In genomic region chr19:1622541-1622940, GRCh38 we compare ENCODE assay signal across 24 cellular contexts. TPM values are rescaled to one million over a fixed set of nuclear protein-coding genes. Genes with fewer than 3 reads are reported as not detected.
DNase-seq lines count a peak whose midpoint lies in the region; ATAC-seq and TF ChIP-seq lines count a peak whose summit lies in the region.
"Had no signal": no experiment of that assay in that cellular context is flagged by ENCODE, and none has a peak within 500 bp of the region (broad histone marks: within the 10 kb centered on the region; RNA-seq: fewer than 3 reads in every experiment).

No MANE protein-coding gene starts in this region.

- peaks cover 14% of the 10 kb centered on the region for H3K4me1 Mint-ChIP-seq in CD4-positive, alpha-beta T cell (ENCODE audit: low read depth)
- peaks cover 15% of the 10 kb centered on the region for H3K4me1 Mint-ChIP-seq in central memory CD8-positive, alpha-beta T cell
- H3K4me1 Mint-ChIP-seq in Caco-2 (ENCODE audit: low read depth, unreplicated experiment), result no peaks in the 10 kb centered on the region

- H3K4me2 ChIP-seq in HCT116 (ENCODE audit: low read length) (no peak overlapping the region), trophoblast cell (ENCODE audit: low read length) (no peak overlapping the region)
- H3K4me2 ChIP-seq: hepatocyte had no signal

- H4K20me1 ChIP-seq in HCT116 (ENCODE audit: insufficient read depth), result no peaks in the 10 kb centered on the region

- TF ChIP-seq RAD21 in HCT116 (IDR thresholded peaks at IDR 0.05; ENCODE audit: low read depth), result no peak

- CTCF ChIA-PET in CD4-positive, alpha-beta T cell (lab: Charles Lee), result no interaction called here
- CTCF ChIA-PET in HCT116 (lab: Charles Lee), result no interaction called here
- CTCF ChIA-PET in Caco-2 (lab: Charles Lee), result no interaction called here

- no peak overlapping the region for H4K91ac ChIP-seq in trophoblast cell (ENCODE audit: low read depth, low read length)

- no peak overlapping the region for H3K14ac ChIP-seq in trophoblast cell (ENCODE audit: low read length)

- no peaks in the 10 kb centered on the region for H3K27me3 Mint-ChIP-seq in CD4-positive, alpha-beta T cell
- no peaks in the 10 kb centered on the region for H3K27me3 Mint-ChIP-seq in central memory CD8-positive, alpha-beta T cell
- no peaks in the 10 kb centered on the region for H3K27me3 Mint-ChIP-seq in Caco-2 (ENCODE audit: insufficient read depth, unreplicated experiment)
- H3K27me3 Mint-ChIP-seq: naive thymus-derived CD4-positive, alpha-beta T cell had no signal

- H3K4ac ChIP-seq in trophoblast cell (ENCODE audit: low read depth, low read length), result no peak overlapping the region

- H3K79me2 ChIP-seq in HCT116 (ENCODE audit: insufficient read depth, low read length) (peaks cover 7% of the 10 kb centered on the region; the same call in 1 of the 2 replicates), trophoblast cell (ENCODE audit: control insufficient read depth, insufficient read depth, low read length, poor library complexity) (no peaks in the 10 kb centered on the region)
- H3K79me2 ChIP-seq: hepatocyte had no signal

- H3K9me3 ChIP-seq in CD4-positive, alpha-beta T cell (ENCODE audit: control insufficient read depth, low read length), result no peaks in the 10 kb centered on the region
- H3K9me3 ChIP-seq in HCT116 (ENCODE audit: control insufficient read depth in 1 of 2, insufficient read depth in 1 of 2, low read depth in 1 of 2, low read length in 2 of 2) (no peaks in the 10 kb centered on the region), trophoblast cell (ENCODE audit: insufficient read depth, low read depth, low read length) (peaks cover 1% of the 10 kb centered on the region), tibial nerve (no peaks in the 10 kb centered on the region), Caco-2 (no peaks in the 10 kb centered on the region)
- H3K9me3 ChIP-seq: right atrium auricular region had no signal

- no peak overlapping the region for H4K8ac ChIP-seq in trophoblast cell (ENCODE audit: low read depth, low read length)

- H3K4me1 ChIP-seq in HCT116 (ENCODE audit: control insufficient read depth in 1 of 2, insufficient read depth in 2 of 2, low read length in 2 of 2), result peaks cover 0 to 5% of the 10 kb centered on the region in 2 experiments; a peak in 1 of 4 replicates
- H3K4me1 ChIP-seq in trophoblast cell (ENCODE audit: control insufficient read depth in 1 of 2, insufficient read depth in 2 of 2, low read length in 2 of 2), result no peaks in the 10 kb centered on the region
- no peaks in the 10 kb centered on the region for H3K4me1 ChIP-seq in tibial nerve
- H3K4me1 ChIP-seq in Caco-2, result no peaks in the 10 kb centered on the region
- H3K4me1 ChIP-seq: foreskin keratinocyte, right atrium auricular region had no signal

- H3K9me3 Mint-ChIP-seq in CD4-positive, alpha-beta T cell, result no peaks in the 10 kb centered on the region
- H3K9me3 Mint-ChIP-seq in central memory CD8-positive, alpha-beta T cell, result no peaks in the 10 kb centered on the region
- no peaks in the 10 kb centered on the region for H3K9me3 Mint-ChIP-seq in Caco-2 (ENCODE audit: unreplicated experiment)
- H3K9me3 Mint-ChIP-seq: activated T-helper 2 cell treated with anti-CD3 and anti-CD28 coated beads, Interferon-gamma antibody, Interleukin-2, Interleukin-4, amounts not matched to agents 10 μg/mL and 5 μg/mL and 100 μg/mL, durations not matched to agents 14 hours and 24 hours and 36 hours; T-helper 2 cell treated with Interferon-gamma antibody and Interleukin-4, amounts not matched to agents 5 μg/mL and 100 μg/mL, for 36 hours had no signal

- DNase-seq in CD4-positive, alpha-beta T cell, result no peak
- DNase-seq in HCT116 (ENCODE audit: low read depth, low spot score) (no peak), trophoblast cell (no peak), tibial nerve (ENCODE audit: low spot score in 2 of 2) (no peak), hepatic stellate cell (ENCODE audit: low spot score) (no peak), Caco-2 (no peak)
- DNase-seq in central memory CD8-positive, alpha-beta T cell (ENCODE audit: low spot score in 2 of 2), result no peak
- DNase-seq: brain microvascular endothelial cell; effector CD8-positive, alpha-beta T cell; foreskin keratinocyte; GDM1; naive thymus-derived CD4-positive, alpha-beta T cell; NCI-H1092; NCI-H1930; NCI-H226; stimulated activated CD4-positive, alpha-beta T cell treated with anti-CD3 and anti-CD28 coated beads, Interleukin-4, amount 100 ng/mL, for 1 hour; stimulated activated naive CD4-positive, alpha-beta T cell treated with Interleukin-2 at 50 U/mL for 16 hours had no signal

- no peak overlapping the region for H2BK5ac ChIP-seq in trophoblast cell (ENCODE audit: low read depth, low read length, poor library complexity)

- no peaks in the 10 kb centered on the region for H3K9me2 ChIP-seq in HCT116 (ENCODE audit: insufficient read depth)

- H2AFZ ChIP-seq in HCT116 (ENCODE audit: low read depth, low read length, poor library complexity, severe bottlenecking) (no peak overlapping the region), trophoblast cell (ENCODE audit: insufficient read depth, low read length, poor library complexity) (no peak overlapping the region)
- H2AFZ ChIP-seq: hepatocyte had no signal

- TF ChIP-seq CTCF in CD4-positive, alpha-beta T cell (IDR thresholded peaks at IDR 0.05), result no peak
- TF ChIP-seq CTCF in HCT116 (IDR thresholded peaks at IDR 0.05 in 2 of 3, conservative IDR thresholded peaks at IDR 0.05 in 1 of 3; ENCODE audit: borderline replicate concordance in 1 of 3, insufficient read depth in 1 of 3, low read depth in 2 of 3, low read length in 2 of 3), result no peak
- no peak for TF ChIP-seq CTCF in tibial nerve (IDR thresholded peaks at IDR 0.05)
- TF ChIP-seq CTCF in Caco-2 (IDR thresholded peaks at IDR 0.05; ENCODE audit: insufficient read depth in 1 of 2, low read depth in 1 of 2, low read length in 1 of 2, severe bottlenecking in 1 of 2, unreplicated experiment in 1 of 2), result no peak

- no peak for TF ChIP-seq POLR2A in HCT116 (IDR thresholded peaks at IDR 0.05; ENCODE audit: borderline replicate concordance, extremely low read depth, insufficient read depth, insufficient read length)
- no peak for TF ChIP-seq POLR2A in tibial nerve (IDR thresholded peaks at IDR 0.05)

- RAD21 ChIA-PET in HCT116 (lab: Charles Lee; ENCODE audit: low non-redundant PET in 1 of 2, low total read pairs in 2 of 2, uncharacterized antibody in 2 of 2, unreplicated experiment in 2 of 2), result no interaction called here

- intact Hi-C loops in CD4-positive, alpha-beta T cell (cut with DNase I, micrococcal nuclease), result loop anchor here in 1 of 2 experiments (5.0 kb wide), 1 partner anchor 50 kb away; no protein-coding TSS in a partner anchor
- intact Hi-C loops in HCT116 (cut with micrococcal nuclease), result no loop called here
- intact Hi-C loops in Caco-2 (cut with micrococcal nuclease; ENCODE audit: unreplicated experiment), result no loop called here

- H3K27me3 ChIP-seq in CD4-positive, alpha-beta T cell (ENCODE audit: control insufficient read depth, insufficient read depth, low read length), result no peaks in the 10 kb centered on the region
- H3K27me3 ChIP-seq in HCT116 (ENCODE audit: insufficient read depth, low read length) (no peaks in the 10 kb centered on the region), trophoblast cell (ENCODE audit: insufficient read depth, low read length) (no peaks in the 10 kb centered on the region), tibial nerve (no peaks in the 10 kb centered on the region), Caco-2 (replicated peaks; ENCODE audit: control insufficient read depth, insufficient read depth, low read length) (no peaks in the 10 kb centered on the region)
- H3K27me3 ChIP-seq: brain microvascular endothelial cell, foreskin keratinocyte, hepatocyte, right atrium auricular region had no signal

- H3K27ac ChIP-seq in CD4-positive, alpha-beta T cell (ENCODE audit: low read depth, low read length), result no peak overlapping the region
- H3K27ac ChIP-seq in HCT116 (ENCODE audit: low read depth, low read length), result peak overlapping the region; percentile 26; the same call in 1 of the 2 replicates
- H3K27ac ChIP-seq in trophoblast cell (ENCODE audit: low read depth, low read length), result no peak overlapping the region
- H3K27ac ChIP-seq in tibial nerve, result no peak overlapping the region
- H3K27ac ChIP-seq: brain microvascular endothelial cell, foreskin keratinocyte, hepatocyte, right atrium auricular region, RWPE1, SK-N-MC, VCaP had no signal

- H3K18ac ChIP-seq in trophoblast cell (ENCODE audit: low read length), result no peak overlapping the region

- no peaks in the 10 kb centered on the region for H3K79me1 ChIP-seq in trophoblast cell (ENCODE audit: low read length)

- ATAC-seq in CD4-positive, alpha-beta T cell (ENCODE audit: poor library complexity), result no peak
- no peak for ATAC-seq in HCT116
- ATAC-seq in central memory CD8-positive, alpha-beta T cell (replicated peaks; ENCODE audit: extremely low read depth, poor library complexity, severe bottlenecking), result no peak
- ATAC-seq: foreskin keratinocyte; naive thymus-derived CD4-positive, alpha-beta T cell had no signal

- no peak overlapping the region for H2BK12ac ChIP-seq in trophoblast cell (ENCODE audit: low read length)

- POLR2A ChIA-PET in CD4-positive, alpha-beta T cell (lab: Charles Lee), result no interaction called here
- POLR2A ChIA-PET in HCT116 (lab: Charles Lee), result no interaction called here
- POLR2A ChIA-PET in Caco-2 (lab: Charles Lee), result no interaction called here

- peak overlapping the region; percentile 27 for H4K12ac ChIP-seq in trophoblast cell (ENCODE audit: low read depth, low read length)

- no peak for TF ChIP-seq EP300 in tibial nerve (IDR thresholded peaks at IDR 0.05)

- H2AK5ac ChIP-seq in trophoblast cell (ENCODE audit: low read length), result no peak overlapping the region

- BruUV-seq in HCT116 (replicated peaks; lab: Mats Ljungman, UMichigan) (no TSS peak), Caco-2 (replicated peaks; lab: Mats Ljungman, UMichigan) (no TSS peak)

- H2BK120ac ChIP-seq in trophoblast cell (ENCODE audit: insufficient read depth, low read length, poor library complexity), result no peak overlapping the region

- WGBS in trophoblast cell (ENCODE audit: extremely low coverage, insufficient coverage, insufficient read length), result 100% methylated on average over 1 of the region's 5 CpGs
- WGBS in tibial nerve, 2 donors, result 87 to 88% methylated on average over 5 of the region's 5 CpGs

- H3K4me3 ChIP-seq in HCT116 (replicated peaks in 1 of 2; ENCODE audit: low read depth in 1 of 2, low read length in 2 of 2) (no peak overlapping the region), trophoblast cell (ENCODE audit: low read depth, low read length) (no peak overlapping the region), tibial nerve (no peak overlapping the region), Caco-2 (ENCODE audit: low read depth, low read length) (no peak overlapping the region)
- H3K4me3 ChIP-seq: hepatocyte, right atrium auricular region, SK-N-MC had no signal

- H3K36me3 Mint-ChIP-seq in CD4-positive, alpha-beta T cell (ENCODE audit: low read depth), result peaks cover 27% of the 10 kb centered on the region
- peaks cover 17% of the 10 kb centered on the region for H3K36me3 Mint-ChIP-seq in central memory CD8-positive, alpha-beta T cell (ENCODE audit: insufficient read depth)
- H3K36me3 Mint-ChIP-seq in Caco-2 (ENCODE audit: insufficient read depth, unreplicated experiment), result peaks cover 58% of the 10 kb centered on the region

- H3K23ac ChIP-seq in trophoblast cell (ENCODE audit: low read length), result no peak overlapping the region

- H3K36me3 ChIP-seq in HCT116 (ENCODE audit: control insufficient read depth in 1 of 2, insufficient read depth in 2 of 2, low read length in 2 of 2) (peaks cover 14 to 41% of the 10 kb centered on the region in 2 experiments; a peak in 3 of 4 replicates), trophoblast cell (ENCODE audit: control insufficient read depth in 1 of 2, insufficient read depth in 2 of 2, low read length in 2 of 2) (peaks cover 92 to 94% of the 10 kb centered on the region in 2 experiments), tibial nerve (peaks cover 0 to 97% (median 0%) of the 10 kb centered on the region in 3 donors), Caco-2 (ENCODE audit: control insufficient read depth, insufficient read depth, low read length) (peaks cover 2% of the 10 kb centered on the region)

- no peak overlapping the region for H3K9ac ChIP-seq in HCT116 (ENCODE audit: low read length)
- H3K9ac ChIP-seq in trophoblast cell (ENCODE audit: low read length), result no peak overlapping the region

- H3K4me3 Mint-ChIP-seq in CD4-positive, alpha-beta T cell, result no peak overlapping the region
- H3K4me3 Mint-ChIP-seq in central memory CD8-positive, alpha-beta T cell, result no peak overlapping the region
- H3K4me3 Mint-ChIP-seq in Caco-2 (ENCODE audit: unreplicated experiment), result no peak overlapping the region
- H3K4me3 Mint-ChIP-seq: naive thymus-derived CD4-positive, alpha-beta T cell; T-helper 2 cell treated with Interferon-gamma antibody and Interleukin-4, amounts not matched to agents 5 μg/mL and 100 μg/mL, for 36 hours had no signal

- peak overlapping the region; percentile 30 for H3K27ac Mint-ChIP-seq in CD4-positive, alpha-beta T cell
- H3K27ac Mint-ChIP-seq in central memory CD8-positive, alpha-beta T cell (ENCODE audit: low read depth), result peak overlapping the region; percentile 49
- H3K27ac Mint-ChIP-seq in Caco-2 (ENCODE audit: unreplicated experiment), result no peak overlapping the region
- H3K27ac Mint-ChIP-seq: activated T-helper 2 cell treated with anti-CD3 and anti-CD28 coated beads, Interferon-gamma antibody, Interleukin-2, Interleukin-4, amounts not matched to agents 10 μg/mL and 5 μg/mL and 100 μg/mL, durations not matched to agents 14 hours and 24 hours and 36 hours; T-helper 2 cell treated with Interferon-gamma antibody and Interleukin-4, amounts not matched to agents 5 μg/mL and 100 μg/mL, for 36 hours had no signal

RNA-seq across cellular contexts. Expression of gene UQCR11, which starts 17.3 kb away (rescaled TPM):
- 10 to 100 TPM; 88.9 to 93.8 TPM for total RNA-seq in CD4-positive, alpha-beta T cell
- total RNA-seq in HCT116 (2021; ENCODE audit: unreplicated experiment) (303 TPM), tibial nerve (10 to 100 TPM; 58.8 to 95.7 (median 66.0) TPM), Caco-2 (2022) (222 and 238 TPM in 2 replicates)
- 208 and 223 TPM in 2 replicates for polyA plus RNA-seq in HCT116 (2012)
- polyA plus RNA-seq in trophoblast cell (2013), result 125 and 128 TPM in 2 replicates

RNA-seq across cellular contexts. Expression of gene TCF3, which starts 29.9 kb away (rescaled TPM):
- 10 to 100 TPM; 51.2 to 52.2 TPM for total RNA-seq in CD4-positive, alpha-beta T cell
- total RNA-seq in HCT116 (2021; ENCODE audit: unreplicated experiment) (208 TPM), tibial nerve (100 to 1,000 TPM in 1 of 4 donors, 10 to 100 TPM in 3; 23.4 to 299 (median 37.3) TPM), Caco-2 (2022) (147 and 162 TPM in 2 replicates)
- 151 and 165 TPM in 2 replicates for polyA plus RNA-seq in HCT116 (2012)
- polyA plus RNA-seq in trophoblast cell (2013), result 148 and 149 TPM in 2 replicates

RNA-seq across cellular contexts. Expression of gene MBD3, which starts 29.9 kb away (rescaled TPM):
- 10 to 100 TPM; 34.3 to 35.2 TPM for total RNA-seq in CD4-positive, alpha-beta T cell
- total RNA-seq in HCT116 (2021; ENCODE audit: unreplicated experiment) (85.7 TPM), tibial nerve (100 to 1,000 TPM in 1 of 4 donors, 10 to 100 TPM in 3; 62.9 to 144 (median 91.4) TPM), Caco-2 (2022) (89.3 and 95.3 TPM in 2 replicates)
- 47.8 and 52.2 TPM in 2 replicates for polyA plus RNA-seq in HCT116 (2012)
- polyA plus RNA-seq in trophoblast cell (2013), result 98.4 and 103 TPM in 2 replicates

RNA-seq across cellular contexts. Expression of gene MEX3D, which starts 54.4 kb away (rescaled TPM):
- total RNA-seq in CD4-positive, alpha-beta T cell, result 1 to 10 TPM; 1.6 to 2.3 TPM
- total RNA-seq in HCT116 (2021; ENCODE audit: unreplicated experiment), result 69.2 TPM
- polyA plus RNA-seq in HCT116 (2012), result 18.0 and 20.6 TPM in 2 replicates
- polyA plus RNA-seq in trophoblast cell (2013), result 102 and 105 TPM in 2 replicates
- total RNA-seq in tibial nerve, result 10 to 100 TPM; 19.4 to 32.7 (median 27.4) TPM
- 50.6 and 52.1 TPM in 2 replicates for total RNA-seq in Caco-2 (2022)
- polyA plus RNA-seq: naive thymus-derived CD4-positive, alpha-beta T cell had no signal
